In genomic region chr11:96306933-96307747, GRCh38 we compare ENCODE assay signal across 8 cellular contexts. TPM values are rescaled to one million over a fixed set of nuclear protein-coding genes. Genes with fewer than 3 reads are reported as not detected.
DNase-seq lines count a peak whose midpoint lies in the region; ATAC-seq lines count a peak whose summit lies in the region.

No MANE protein-coding gene starts in this region.

- DNase-seq in ELF-1 (ENCODE audit: low read depth, low spot score) (peak; percentile 45), NCI-H2107 (lab: John Stamatoyannopoulos, UW) (peak; percentile 71), amygdala (lab: John Stamatoyannopoulos, UW) (peak in 33 of 56 donors; percentile 5 to 54 (median 22)), left ventricle myocardium superior (peak; percentile 49), posterior vena cava (ENCODE audit: low spot score) (peak; percentile 87), KG1 (lab: John Stamatoyannopoulos, UW) (no peak)

- peak; percentile 95 for ATAC-seq in left ventricle myocardium superior
- ATAC-seq in GM21360 (IDR thresholded peaks at IDR 0.05; ENCODE audit: unreplicated experiment), result no peak
- ATAC-seq in GM19397 (IDR thresholded peaks at IDR 0.05; ENCODE audit: unreplicated experiment), result no peak

- intact Hi-C loops in left ventricle myocardium superior (cut with micrococcal nuclease), result no loop called here
- intact Hi-C loops in posterior vena cava (cut with DNase I), result no loop called here

RNA-seq across cellular contexts. Expression of gene MAML2, which starts 35.9 kb away (rescaled TPM):
- 4.1 TPM for total RNA-seq in left ventricle myocardium superior
- 10 to 100 TPM; 13.1 to 16.2 TPM for total RNA-seq in posterior vena cava
